ENCODE assay signal across 31 cellular contexts in genomic region chr4:146508229-146508939, GRCh38.
"Had no signal": no experiment of that assay in that cellular context is flagged by ENCODE, and none has a peak within 500 bp of the region (broad histone marks: within the 10 kb centered on the region; RNA-seq: fewer than 3 reads in every experiment).

No MANE protein-coding gene starts in this region.

- H3K4me3 Mint-ChIP-seq: activated B cell treated with CpG ODN at 0.5 μM for 24 hours; activated CD4-positive, alpha-beta memory T cell treated with anti-CD3 and anti-CD28 coated beads, Interleukin-2, amount 10 ng/mL, durations not matched to agents 7 days and 5 days; activated naive CD4-positive, alpha-beta T cell treated with anti-CD3 and anti-CD28 coated beads, Interleukin-2, amount 50 U/mL, for 24 hours; brain; T-cell had no signal

- H3K4me3 ChIP-seq: cardiac muscle cell, SK-N-MC had no signal

- H3K4me1 Mint-ChIP-seq: brain, T-cell had no signal

- FAIRE-seq: astrocyte, TTC549 had no signal

- DNase-seq: activated B cell treated with CpG ODN at 0.5 μM for 24 hours; activated CD4-positive, alpha-beta memory T cell treated with anti-CD3 and anti-CD28 coated beads, Interleukin-2, amount 10 ng/mL, durations not matched to agents 7 days and 5 days; activated CD4-positive, alpha-beta T cell treated with anti-CD3 and anti-CD28 coated beads for 1 hour; activated CD4-positive, alpha-beta T cell treated with anti-CD3 and anti-CD28 coated beads, Interleukin-2, amount 50 U/mL, for 1 hour; activated effector memory CD4-positive, alpha-beta T cell treated with Interleukin-2 at 50 U/mL for 16 hours; activated naive CD4-positive, alpha-beta T cell; activated T-cell treated with anti-CD3 and anti-CD28 coated beads for 4 hours; amniotic stem cell; Kasumi-1; KBM-7; NCI-H1092; NCI-H1417 treated with DMSO at 0.1 percent for 48 hours; NCI-H1694 treated with DMSO at 0.1 percent for 48 hours; NCI-H2029 treated with DMSO at 0.1 percent for 48 hours; NCI-H345; NCI-H510A; NCI-H69; NK-92 treated with Interleukin-12 subunit alpha and Interleukin-12 subunit beta, amount 100 ng/mL, for 24 hours; OCI-M1; RPMI8226; T-cell; T-helper 2 cell; T1000 had no signal

- H3K36me3 ChIP-seq: cardiac muscle cell had no signal

- H3K27ac ChIP-seq: cardiac muscle cell, SK-N-MC had no signal

- H3K9me3 Mint-ChIP-seq: activated B cell treated with CpG ODN at 0.5 μM for 24 hours; activated naive CD4-positive, alpha-beta T cell treated with anti-CD3 and anti-CD28 coated beads, Interleukin-2, amount 50 U/mL, for 24 hours; brain; T-cell had no signal

- H3K27me3 ChIP-seq: cardiac muscle cell had no signal

- ATAC-seq: Panc1, Right ventricle myocardium inferior, T-cell had no signal

- H3K27me3 Mint-ChIP-seq: activated B cell treated with CpG ODN at 0.5 μM for 24 hours; activated CD4-positive, alpha-beta memory T cell treated with anti-CD3 and anti-CD28 coated beads, Interleukin-2, amount 10 ng/mL, durations not matched to agents 7 days and 5 days; activated naive CD4-positive, alpha-beta T cell treated with anti-CD3 and anti-CD28 coated beads, Interleukin-2, amount 50 U/mL, for 24 hours; brain; T-cell had no signal

- H3K27ac Mint-ChIP-seq: activated B cell treated with CpG ODN at 0.5 μM for 24 hours; activated CD4-positive, alpha-beta memory T cell treated with anti-CD3 and anti-CD28 coated beads, Interleukin-2, amount 10 ng/mL, durations not matched to agents 7 days and 5 days; activated naive CD4-positive, alpha-beta T cell treated with anti-CD3 and anti-CD28 coated beads, Interleukin-2, amount 50 U/mL, for 24 hours; brain; T-cell had no signal
